11 cellular contexts compared by ENCODE assay signal in genomic region chr18:24051256-24051947, GRCh38. TPM values are rescaled to one million over a fixed set of nuclear protein-coding genes. Genes with fewer than 3 reads are reported as not detected.
A peak's percentile ranks its signal among the peaks of the same experiment; 100 is the strongest.
DNase-seq lines count a peak whose midpoint lies in the region; ATAC-seq and TF ChIP-seq lines count a peak whose summit lies in the region.
"Had no signal": no experiment of that assay in that cellular context is flagged by ENCODE, and none has a peak within 500 bp of the region (broad histone marks: within the 10 kb centered on the region; RNA-seq: fewer than 3 reads in every experiment).

No MANE protein-coding gene starts in this region.

- no peak for ATAC-seq in central memory CD8-positive, alpha-beta T cell (replicated peaks; ENCODE audit: extremely low read depth, poor library complexity, severe bottlenecking)
- no peak for ATAC-seq in HG02642 (IDR thresholded peaks at IDR 0.05; ENCODE audit: poor library complexity, unreplicated experiment)

- peaks cover 12% of the 10 kb centered on the region for H3K36me3 Mint-ChIP-seq in activated T-cell treated with anti-CD3 and anti-CD28 coated beads, Interleukin-2, amount 50 U/mL, for 24 hours (ENCODE audit: low read depth)
- H3K36me3 Mint-ChIP-seq in IgD-negative memory B cell, result peaks cover 2% of the 10 kb centered on the region
- peaks cover 6% of the 10 kb centered on the region for H3K36me3 Mint-ChIP-seq in central memory CD8-positive, alpha-beta T cell (ENCODE audit: insufficient read depth)

- H3K4me3 ChIP-seq in stomach, result no peak overlapping the region

- 29 to 48% (median 41%) methylated on average over 8 to 9 of the region's 9 CpGs for WGBS in stomach, 5 donors

- H3K9me3 Mint-ChIP-seq in activated T-cell treated with anti-CD3 and anti-CD28 coated beads, Interleukin-2, amount 50 U/mL, for 24 hours, result no peaks in the 10 kb centered on the region
- H3K9me3 Mint-ChIP-seq in IgD-negative memory B cell, result no peaks in the 10 kb centered on the region
- H3K9me3 Mint-ChIP-seq in central memory CD8-positive, alpha-beta T cell, result no peaks in the 10 kb centered on the region
- H3K9me3 Mint-ChIP-seq: activated naive CD4-positive, alpha-beta T cell treated with anti-CD3 and anti-CD28 coated beads, Interleukin-2, amount 10 ng/mL, durations not matched to agents 7 days and 5 days had no signal

- no peaks in the 10 kb centered on the region for H3K36me3 ChIP-seq in stomach

- H3K4me1 ChIP-seq in stomach, result peaks cover 14 to 63% (median 23%) of the 10 kb centered on the region in 4 donors

- TF ChIP-seq CTCF in stomach (IDR thresholded peaks at IDR 0.05), result no peak

- H3K27me3 ChIP-seq in stomach, result no peaks in the 10 kb centered on the region

- intact Hi-C loops in stomach (cut with DNase I; ENCODE audit: low total_unique reads), result no loop called here

- no peaks in the 10 kb centered on the region for H3K27me3 Mint-ChIP-seq in activated T-cell treated with anti-CD3 and anti-CD28 coated beads, Interleukin-2, amount 50 U/mL, for 24 hours
- no peaks in the 10 kb centered on the region for H3K27me3 Mint-ChIP-seq in IgD-negative memory B cell
- H3K27me3 Mint-ChIP-seq in central memory CD8-positive, alpha-beta T cell, result no peaks in the 10 kb centered on the region
- H3K27me3 Mint-ChIP-seq: activated naive CD4-positive, alpha-beta T cell treated with anti-CD3 and anti-CD28 coated beads, Interleukin-2, amount 10 ng/mL, durations not matched to agents 7 days and 5 days had no signal

- H3K4me1 Mint-ChIP-seq in activated T-cell treated with anti-CD3 and anti-CD28 coated beads, Interleukin-2, amount 50 U/mL, for 24 hours (ENCODE audit: low read depth), result peaks cover 91% of the 10 kb centered on the region
- peaks cover 38 to 56% (median 45%) of the 10 kb centered on the region in 3 donors for H3K4me1 Mint-ChIP-seq in IgD-negative memory B cell
- peaks cover 77% of the 10 kb centered on the region for H3K4me1 Mint-ChIP-seq in central memory CD8-positive, alpha-beta T cell

- H3K4me3 Mint-ChIP-seq in activated T-cell treated with anti-CD3 and anti-CD28 coated beads, Interleukin-2, amount 50 U/mL, for 24 hours, result peak overlapping the region; percentile 7
- H3K4me3 Mint-ChIP-seq in IgD-negative memory B cell, result peak overlapping the region in 1 of 4 donors; percentile 9
- no peak overlapping the region for H3K4me3 Mint-ChIP-seq in central memory CD8-positive, alpha-beta T cell
- H3K4me3 Mint-ChIP-seq: activated naive CD4-positive, alpha-beta T cell treated with anti-CD3 and anti-CD28 coated beads, Interleukin-2, amount 10 ng/mL, durations not matched to agents 7 days and 5 days had no signal

- DNase-seq in activated T-cell treated with anti-CD3 and anti-CD28 coated beads, Interleukin-2, amount 50 U/mL, for 24 hours, result no peak
- DNase-seq in activated T-cell treated with anti-CD3 and anti-CD28 coated beads for 4 hours, result no peak
- DNase-seq in central memory CD8-positive, alpha-beta T cell (ENCODE audit: low spot score in 2 of 2), result no peak
- DNase-seq in stomach, result no peak
- DNase-seq in stimulated activated CD4-positive, alpha-beta T cell treated with anti-CD3 and anti-CD28 coated beads, Interleukin-2, amount 100 ng/mL, for 48 hours, result no peak
- no peak for DNase-seq in NCI-H446 treated with DMSO at 0.1 percent for 48 hours (lab: John Stamatoyannopoulos, UW)
- DNase-seq: ACHN; activated naive CD4-positive, alpha-beta T cell treated with anti-CD3 and anti-CD28 coated beads, Interleukin-2, amount 10 ng/mL, durations not matched to agents 7 days and 5 days had no signal

- H3K27ac ChIP-seq in stomach, result peak overlapping the region in 3 of 5 donors; percentile 49 to 69 (median 52)
- H3K27ac ChIP-seq: KMS-11 had no signal

- peak overlapping the region; percentile 86 for H3K27ac Mint-ChIP-seq in activated T-cell treated with anti-CD3 and anti-CD28 coated beads, Interleukin-2, amount 50 U/mL, for 24 hours
- H3K27ac Mint-ChIP-seq in IgD-negative memory B cell, result peak overlapping the region in 2 of 3 donors; percentile 11 to 51
- H3K27ac Mint-ChIP-seq in central memory CD8-positive, alpha-beta T cell (ENCODE audit: low read depth), result peak overlapping the region; percentile 35
- H3K27ac Mint-ChIP-seq: activated naive CD4-positive, alpha-beta T cell treated with anti-CD3 and anti-CD28 coated beads, Interleukin-2, amount 10 ng/mL, durations not matched to agents 7 days and 5 days had no signal

- no peak for TF ChIP-seq EP300 in stomach (IDR thresholded peaks at IDR 0.05)

- no peaks in the 10 kb centered on the region for H3K9me3 ChIP-seq in stomach

- TF ChIP-seq POLR2A in stomach (IDR thresholded peaks at IDR 0.05), result no peak

RNA-seq across cellular contexts. Expression of gene TTC39C, which starts 36.8 kb away (rescaled TPM):
- polyA plus RNA-seq in IgD-negative memory B cell, result 21.9 TPM
- 10 to 100 TPM in 4 of 5 donors, 1 to 10 TPM in 1; 1.8 to 42.0 (median 29.0) TPM for total RNA-seq in stomach
- 10 to 100 TPM; 10.8 to 19.3 (median 12.7) TPM for polyA plus RNA-seq in stomach

Comparison
In these comparisons a context has a peak if more than half of its experiments do, and no peak if none do; other contexts are left out.
1. H3K27ac Mint-ChIP-seq: peak in every context shown above with its lines; median percentile 86 in activated T-cell treated with anti-CD3 and anti-CD28 coated beads, Interleukin-2, amount 50 U/mL, for 24 hours; 35 in central memory CD8-positive, alpha-beta T cell; 31 in IgD-negative memory B cell.